In genomic region chr10:119396008-119396708, GRCh38 we compare ENCODE assay signal across 11 cellular contexts.
DNase-seq lines count a peak whose midpoint lies in the region; ATAC-seq and TF ChIP-seq lines count a peak whose summit lies in the region.
"Had no signal": no experiment of that assay in that cellular context is flagged by ENCODE, and none has a peak within 500 bp of the region (broad histone marks: within the 10 kb centered on the region; RNA-seq: fewer than 3 reads in every experiment).

No MANE protein-coding gene starts in this region.

- H3K4me3 Mint-ChIP-seq in IgD-negative memory B cell (peak overlapping the region in 3 of 4 donors; percentile 20 to 80 (median 43)), GM23338 (no peak overlapping the region)
- no peak overlapping the region for H3K4me3 Mint-ChIP-seq in effector memory CD8-positive, alpha-beta T cell
- H3K4me3 Mint-ChIP-seq: naive thymus-derived CD8-positive, alpha-beta T cell had no signal

- no peaks in the 10 kb centered on the region for H3K36me3 ChIP-seq in psoas muscle (ENCODE audit: insufficient read depth in 1 of 2, low read depth in 1 of 2)
- no peaks in the 10 kb centered on the region for H3K36me3 ChIP-seq in GM23338 (ENCODE audit: insufficient read depth)

- no peak overlapping the region for H3K4me2 ChIP-seq in GM23338

- H3K4me1 Mint-ChIP-seq in IgD-negative memory B cell (peaks cover 25 to 34% (median 25%) of the 10 kb centered on the region in 3 donors), GM23338 (no peaks in the 10 kb centered on the region)
- peaks cover 6 to 16% of the 10 kb centered on the region in 2 donors for H3K4me1 Mint-ChIP-seq in effector memory CD8-positive, alpha-beta T cell (ENCODE audit: low read depth in 2 of 2)

- H3K36me3 Mint-ChIP-seq in IgD-negative memory B cell, result peaks cover 8% of the 10 kb centered on the region
- H3K36me3 Mint-ChIP-seq in effector memory CD8-positive, alpha-beta T cell (ENCODE audit: insufficient read depth), result peaks cover 5% of the 10 kb centered on the region
- no peaks in the 10 kb centered on the region for H3K36me3 Mint-ChIP-seq in GM23338 (ENCODE audit: low read depth)

- TF ChIP-seq CTCF in psoas muscle (IDR thresholded peaks at IDR 0.05), result no peak
- TF ChIP-seq CTCF in GM23338 (conservative IDR thresholded peaks at IDR 0.05; ENCODE audit: low read depth in 2 of 2), result no peak

- no peaks in the 10 kb centered on the region for H4K20me1 ChIP-seq in GM23338 (replicated peaks; ENCODE audit: insufficient read depth)

- H3F3A ChIP-seq in GM23338 (replicated peaks; ENCODE audit: low read depth), result no peaks in the 10 kb centered on the region

- peak; percentile 1 for DNase-seq in COLO668 (lab: John Stamatoyannopoulos, UW; ENCODE audit: unreplicated experiment)
- DNase-seq in effector memory CD8-positive, alpha-beta T cell, result no peak
- DNase-seq in psoas muscle, result no peak
- no peak for DNase-seq in GM23338 (ENCODE audit: low spot score)
- no peak for DNase-seq in cerebellar nuclear complex (lab: John Stamatoyannopoulos, UW)
- no peak for DNase-seq in epidermal melanocyte (ENCODE audit: insufficient read length, low spot score)
- DNase-seq: activated T-cell treated with anti-CD3 and anti-CD28 coated beads, Interleukin-2, amount 50 U/mL, for 1 hour had no signal

- no peaks in the 10 kb centered on the region for H3K9me3 ChIP-seq in psoas muscle

- no peaks in the 10 kb centered on the region for H3K79me2 ChIP-seq in GM23338 (replicated peaks; ENCODE audit: insufficient read depth)

- no peaks in the 10 kb centered on the region for H3K9me2 ChIP-seq in GM23338 (ENCODE audit: insufficient read depth)

- ATAC-seq in effector memory CD8-positive, alpha-beta T cell (replicated peaks), result no peak
- no peak for ATAC-seq in psoas muscle
- no peak for ATAC-seq in GM23338
- ATAC-seq in HG03095 (IDR thresholded peaks at IDR 0.05; ENCODE audit: unreplicated experiment), result no peak
- ATAC-seq: naive thymus-derived CD8-positive, alpha-beta T cell had no signal

- H3K4me1 ChIP-seq in psoas muscle (peaks cover 6% of the 10 kb centered on the region), GM23338 (ENCODE audit: insufficient read depth) (no peaks in the 10 kb centered on the region)

- no peak overlapping the region for H2AFZ ChIP-seq in GM23338

- H3K9me3 Mint-ChIP-seq in IgD-negative memory B cell (no peaks in the 10 kb centered on the region), GM23338 (no peaks in the 10 kb centered on the region)
- H3K9me3 Mint-ChIP-seq in effector memory CD8-positive, alpha-beta T cell, result no peaks in the 10 kb centered on the region
- H3K9me3 Mint-ChIP-seq: naive thymus-derived CD8-positive, alpha-beta T cell had no signal

- H3K27ac ChIP-seq in psoas muscle, result peak overlapping the region; percentile 50
- H3K27ac ChIP-seq in GM23338 (ENCODE audit: low read depth), result no peak overlapping the region
- H3K27ac ChIP-seq: epithelial cell of prostate had no signal

- 80 to 89% (median 87%) methylated on average over 10 of the region's 10 CpGs for WGBS in psoas muscle, 3 donors

- peak overlapping the region; percentile 74 to 97 (median 82) for H3K27ac Mint-ChIP-seq in IgD-negative memory B cell
- peak overlapping the region; percentile 16 to 44 for H3K27ac Mint-ChIP-seq in effector memory CD8-positive, alpha-beta T cell
- H3K27ac Mint-ChIP-seq in GM23338, result no peak overlapping the region

- H3K27me3 Mint-ChIP-seq in IgD-negative memory B cell, result no peaks in the 10 kb centered on the region
- no peaks in the 10 kb centered on the region for H3K27me3 Mint-ChIP-seq in effector memory CD8-positive, alpha-beta T cell
- peaks cover 8% of the 10 kb centered on the region for H3K27me3 Mint-ChIP-seq in GM23338 (ENCODE audit: insufficient read depth, low read depth, poor library complexity)
- H3K27me3 Mint-ChIP-seq: naive thymus-derived CD8-positive, alpha-beta T cell had no signal

- H3K4me3 ChIP-seq in psoas muscle, result no peak overlapping the region
- H3K4me3 ChIP-seq in GM23338, result no peak overlapping the region

- H3K27me3 ChIP-seq in psoas muscle (ENCODE audit: insufficient read depth in 3 of 3, low read length in 2 of 3) (no peaks in the 10 kb centered on the region), GM23338 (ENCODE audit: insufficient read depth) (no peaks in the 10 kb centered on the region)

- intact Hi-C loops in psoas muscle (cut with DNase I), result no loop called here

TF ChIP-seq in GM23338, 12 proteins besides CTCF, POLR2A, EP300 and RAD21:
- no peak for TF ChIP-seq ZNF114 (CRISPR knock-in tag; IDR thresholded peaks at IDR 0.05)
- TF ChIP-seq, protein P1, sequence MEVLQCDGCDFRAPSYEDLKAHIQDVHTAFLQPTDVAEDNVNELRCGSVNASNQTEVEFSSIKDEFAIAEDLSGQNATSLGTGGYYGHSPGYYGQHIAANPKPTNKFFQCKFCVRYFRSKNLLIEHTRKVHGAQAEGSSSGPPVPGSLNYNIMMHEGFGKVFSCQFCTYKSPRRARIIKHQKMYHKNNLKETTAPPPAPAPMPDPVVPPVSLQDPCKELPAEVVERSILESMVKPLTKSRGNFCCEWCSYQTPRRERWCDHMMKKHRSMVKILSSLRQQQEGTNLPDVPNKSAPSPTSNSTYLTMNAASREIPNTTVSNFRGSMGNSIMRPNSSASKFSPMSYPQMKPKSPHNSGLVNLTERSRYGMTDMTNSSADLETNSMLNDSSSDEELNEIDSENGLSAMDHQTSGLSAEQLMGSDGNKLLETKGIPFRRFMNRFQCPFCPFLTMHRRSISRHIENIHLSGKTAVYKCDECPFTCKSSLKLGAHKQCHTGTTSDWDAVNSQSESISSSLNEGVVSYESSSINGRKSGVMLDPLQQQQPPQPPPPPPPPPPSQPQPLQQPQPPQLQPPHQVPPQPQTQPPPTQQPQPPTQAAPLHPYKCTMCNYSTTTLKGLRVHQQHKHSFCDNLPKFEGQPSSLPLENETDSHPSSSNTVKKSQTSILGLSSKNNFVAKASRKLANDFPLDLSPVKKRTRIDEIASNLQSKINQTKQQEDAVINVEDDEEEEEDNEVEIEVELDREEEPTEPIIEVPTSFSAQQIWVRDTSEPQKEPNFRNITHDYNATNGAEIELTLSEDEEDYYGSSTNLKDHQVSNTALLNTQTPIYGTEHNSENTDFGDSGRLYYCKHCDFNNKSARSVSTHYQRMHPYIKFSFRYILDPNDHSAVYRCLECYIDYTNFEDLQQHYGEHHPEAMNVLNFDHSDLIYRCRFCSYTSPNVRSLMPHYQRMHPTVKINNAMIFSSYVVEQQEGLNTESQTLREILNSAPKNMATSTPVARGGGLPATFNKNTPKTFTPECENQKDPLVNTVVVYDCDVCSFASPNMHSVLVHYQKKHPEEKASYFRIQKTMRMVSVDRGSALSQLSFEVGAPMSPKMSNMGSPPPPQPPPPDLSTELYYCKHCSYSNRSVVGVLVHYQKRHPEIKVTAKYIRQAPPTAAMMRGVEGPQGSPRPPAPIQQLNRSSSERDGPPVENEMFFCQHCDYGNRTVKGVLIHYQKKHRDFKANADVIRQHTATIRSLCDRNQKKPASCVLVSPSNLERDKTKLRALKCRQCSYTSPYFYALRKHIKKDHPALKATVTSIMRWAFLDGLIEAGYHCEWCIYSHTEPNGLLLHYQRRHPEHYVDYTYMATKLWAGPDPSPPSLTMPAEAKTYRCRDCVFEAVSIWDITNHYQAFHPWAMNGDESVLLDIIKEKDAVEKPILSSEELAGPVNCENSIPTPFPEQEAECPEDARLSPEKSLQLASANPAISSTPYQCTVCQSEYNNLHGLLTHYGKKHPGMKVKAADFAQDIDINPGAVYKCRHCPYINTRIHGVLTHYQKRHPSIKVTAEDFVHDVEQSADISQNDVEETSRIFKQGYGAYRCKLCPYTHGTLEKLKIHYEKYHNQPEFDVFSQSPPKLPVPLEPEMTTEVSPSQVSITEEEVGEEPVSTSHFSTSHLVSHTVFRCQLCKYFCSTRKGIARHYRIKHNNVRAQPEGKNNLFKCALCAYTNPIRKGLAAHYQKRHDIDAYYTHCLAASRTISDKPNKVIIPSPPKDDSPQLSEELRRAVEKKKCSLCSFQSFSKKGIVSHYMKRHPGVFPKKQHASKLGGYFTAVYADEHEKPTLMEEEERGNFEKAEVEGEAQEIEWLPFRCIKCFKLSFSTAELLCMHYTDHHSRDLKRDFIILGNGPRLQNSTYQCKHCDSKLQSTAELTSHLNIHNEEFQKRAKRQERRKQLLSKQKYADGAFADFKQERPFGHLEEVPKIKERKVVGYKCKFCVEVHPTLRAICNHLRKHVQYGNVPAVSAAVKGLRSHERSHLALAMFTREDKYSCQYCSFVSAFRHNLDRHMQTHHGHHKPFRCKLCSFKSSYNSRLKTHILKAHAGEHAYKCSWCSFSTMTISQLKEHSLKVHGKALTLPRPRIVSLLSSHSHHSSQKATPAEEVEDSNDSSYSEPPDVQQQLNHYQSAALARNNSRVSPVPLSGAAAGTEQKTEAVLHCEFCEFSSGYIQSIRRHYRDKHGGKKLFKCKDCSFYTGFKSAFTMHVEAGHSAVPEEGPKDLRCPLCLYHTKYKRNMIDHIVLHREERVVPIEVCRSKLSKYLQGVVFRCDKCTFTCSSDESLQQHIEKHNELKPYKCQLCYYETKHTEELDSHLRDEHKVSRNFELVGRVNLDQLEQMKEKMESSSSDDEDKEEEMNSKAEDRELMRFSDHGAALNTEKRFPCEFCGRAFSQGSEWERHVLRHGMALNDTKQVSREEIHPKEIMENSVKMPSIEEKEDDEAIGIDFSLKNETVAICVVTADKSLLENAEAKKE (CRISPR knock-in tag; IDR thresholded peaks at IDR 0.05), result no peak

Comparison
In these comparisons a context has a peak if more than half of its experiments do, and no peak if none do; other contexts are left out.
1. H3K4me3 Mint-ChIP-seq: peak in IgD-negative memory B cell (3 of 4); none in effector memory CD8-positive, alpha-beta T cell (0 of 2) and GM23338 (single experiment).